Comparison of ENCODE assay signal across 8 cellular contexts in genomic region chrX:103687696-103688191, GRCh38. TPM values are rescaled to one million over a fixed set of nuclear protein-coding genes. Genes with fewer than 3 reads are reported as not detected.
A peak's percentile ranks its signal among the peaks of the same experiment; 100 is the strongest.
DNase-seq lines count a peak whose midpoint lies in the region; ATAC-seq and TF ChIP-seq lines count a peak whose summit lies in the region.

No MANE protein-coding gene starts in this region.

- no peaks in the 10 kb centered on the region for H3K27me3 Mint-ChIP-seq in activated T-cell treated with anti-CD3 and anti-CD28 coated beads, Interleukin-2, amount 50 U/mL, for 4 hours (ENCODE audit: low read depth)
- no peaks in the 10 kb centered on the region for H3K27me3 Mint-ChIP-seq in naive B cell

- ATAC-seq in activated T-cell treated with anti-CD3 and anti-CD28 coated beads, Interleukin-2, amount 50 U/mL, for 4 hours, result peak in 1 of 2 donors; percentile 9
- no peak for ATAC-seq in naive B cell (ENCODE audit: low read depth in 2 of 2)
- no peak for ATAC-seq in HG03520 (IDR thresholded peaks at IDR 0.05; ENCODE audit: unreplicated experiment)

- 0 out of 2 replicates have a peak, but pooled peaks cover 5% of the 10 kb centered on the region for H4K20me1 ChIP-seq in OCI-LY3 (ENCODE audit: insufficient read depth, low read length)

- peaks cover 9% of the 10 kb centered on the region for H3K36me3 Mint-ChIP-seq in activated T-cell treated with anti-CD3 and anti-CD28 coated beads, Interleukin-2, amount 50 U/mL, for 4 hours (ENCODE audit: insufficient read depth)
- peaks cover 0 to 7% of the 10 kb centered on the region in 2 donors for H3K36me3 Mint-ChIP-seq in naive B cell

- H3K4me3 Mint-ChIP-seq in activated T-cell treated with anti-CD3 and anti-CD28 coated beads, Interleukin-2, amount 50 U/mL, for 4 hours, result no peak overlapping the region
- no peak overlapping the region for H3K4me3 Mint-ChIP-seq in naive B cell

- no peaks in the 10 kb centered on the region for H3K9me3 Mint-ChIP-seq in activated T-cell treated with anti-CD3 and anti-CD28 coated beads, Interleukin-2, amount 50 U/mL, for 4 hours
- peaks cover 0 to 3% (median 0%) of the 10 kb centered on the region in 7 donors for H3K9me3 Mint-ChIP-seq in naive B cell

- H3K79me2 ChIP-seq in OCI-LY3 (ENCODE audit: low read length), result peaks cover 38% of the 10 kb centered on the region

- peak overlapping the region; percentile 86 for H3K27ac ChIP-seq in OCI-LY3 (ENCODE audit: low read length)

- H3K4me2 ChIP-seq in OCI-LY3 (ENCODE audit: low read length), result peak overlapping the region; percentile 47

- peaks cover 10% of the 10 kb centered on the region for H3K4me1 Mint-ChIP-seq in activated T-cell treated with anti-CD3 and anti-CD28 coated beads, Interleukin-2, amount 50 U/mL, for 4 hours (ENCODE audit: low read depth)
- peaks cover 0 to 9% (median 0%) of the 10 kb centered on the region in 3 donors for H3K4me1 Mint-ChIP-seq in naive B cell

- H3K27ac Mint-ChIP-seq in naive B cell, result no peak overlapping the region

- DNase-seq in CMK (ENCODE audit: low read depth), result peak; percentile 31
- DNase-seq in HuH-7 (ENCODE audit: low spot score), result peak; percentile 36
- DNase-seq in activated T-cell treated with anti-CD3 and anti-CD28 coated beads, Interleukin-2, amount 50 U/mL, for 4 hours, result peak; percentile 24
- DNase-seq in fibroblast of mammary gland (ENCODE audit: low read depth), result peak; percentile 83
- peak; percentile 41 for DNase-seq in naive B cell
- peak; percentile 66 for DNase-seq in stromal cell of bone marrow (ENCODE audit: low read depth)

- H3K36me3 ChIP-seq in OCI-LY3 (replicated peaks; ENCODE audit: low read depth, low read length), result peaks cover 18% of the 10 kb centered on the region

- H3K9ac ChIP-seq in OCI-LY3 (ENCODE audit: low read length), result peak overlapping the region; percentile 98

- H3K4me3 ChIP-seq in OCI-LY3 (ENCODE audit: low read length) (peak overlapping the region; percentile 84), fibroblast of mammary gland (ENCODE audit: control insufficient read depth, low read depth, low read length) (peak overlapping the region; percentile 73)

- no peaks in the 10 kb centered on the region for H3K9me3 ChIP-seq in OCI-LY3 (ENCODE audit: insufficient read depth, low read length)

- no peaks in the 10 kb centered on the region for H3K27me3 ChIP-seq in OCI-LY3 (ENCODE audit: low read depth, low read length)

- TF ChIP-seq CTCF in OCI-LY3 (IDR thresholded peaks at IDR 0.05; ENCODE audit: low read depth, low read length) (peak; percentile 64), fibroblast of mammary gland (conservative IDR thresholded peaks at IDR 0.05; ENCODE audit: control insufficient read depth, insufficient read depth, low read depth, low read length) (peak; percentile 75)

- peak overlapping the region; percentile 93 for H2AFZ ChIP-seq in OCI-LY3 (ENCODE audit: low read depth, low read length)

- peaks cover 14% of the 10 kb centered on the region for H3K4me1 ChIP-seq in OCI-LY3 (ENCODE audit: low read length)

RNA-seq across cellular contexts. Expression of gene MORF4L2, which starts 1.2 kb away (rescaled TPM):
- 100 to 1,000 TPM; 196 to 207 (median 204) TPM for total RNA-seq in activated T-cell treated with anti-CD3 and anti-CD28 coated beads, Interleukin-2, amount 50 U/mL, for 4 hours
- 10 to 100 TPM; 56.4 to 82.9 (median 73.1) TPM for polyA plus RNA-seq in naive B cell (ENCODE audit: low read depth in 6 of 6)

RNA-seq across cellular contexts. Expression of gene TMEM31, which starts 23.0 kb away (rescaled TPM):
- not detected for total RNA-seq in activated T-cell treated with anti-CD3 and anti-CD28 coated beads, Interleukin-2, amount 50 U/mL, for 4 hours
- under 1 TPM in 2 of 6 donors, not detected in 4; 0.58 to 1.00 TPM for polyA plus RNA-seq in naive B cell (ENCODE audit: low read depth in 6 of 6)

RNA-seq across cellular contexts. Expression of gene TCEAL1, which starts 59.0 kb away (rescaled TPM):
- total RNA-seq in activated T-cell treated with anti-CD3 and anti-CD28 coated beads, Interleukin-2, amount 50 U/mL, for 4 hours, result 1 to 10 TPM; 5.3 to 5.5 (median 5.4) TPM
- 10 to 100 TPM; 23.2 to 74.4 (median 26.0) TPM for polyA plus RNA-seq in naive B cell (ENCODE audit: low read depth in 6 of 6)

Comparison
In these comparisons a context has a peak if more than half of its experiments do, and no peak if none do; other contexts are left out.
1. DNase-seq: peak in every context shown above with its lines; median percentile 83 in fibroblast of mammary gland; 66 in stromal cell of bone marrow; 41 in naive B cell; 36 in HuH-7; 31 in CMK; 24 in activated T-cell treated with anti-CD3 and anti-CD28 coated beads, Interleukin-2, amount 50 U/mL, for 4 hours.